ENCODE assay signal across 12 cellular contexts in genomic region chr10:22598488-22598887, GRCh38.
DNase-seq lines count a peak whose midpoint lies in the region; ATAC-seq and TF ChIP-seq lines count a peak whose summit lies in the region.
"Had no signal": no experiment of that assay in that cellular context is flagged by ENCODE, and none has a peak within 500 bp of the region (broad histone marks: within the 10 kb centered on the region; RNA-seq: fewer than 3 reads in every experiment).

No MANE protein-coding gene starts in this region.

- intact Hi-C loops in gastrocnemius medialis (cut with DNase I; ENCODE audit: low total_unique reads), result no loop called here

- in situ Hi-C loops in gastrocnemius medialis (cut with MboI; ENCODE audit: low sequenced_read_pairs in 4 of 4), result loop anchor here in 2 of 4 donors (25.0 kb wide), 2 partner anchors 389 to 611 kb away; no protein-coding TSS in a partner anchor
- in situ Hi-C loops in G401 (cut with HindIII; ENCODE audit: low sequenced_read_pairs), result loop anchor here (25.0 kb wide), 1 partner anchor 389 kb away; no protein-coding TSS in a partner anchor

- peak overlapping the region; percentile 17 for H3K4me3 Mint-ChIP-seq in activated naive CD4-positive, alpha-beta T cell treated with anti-CD3 and anti-CD28 coated beads, Interleukin-2, amount 50 U/mL, for 24 hours

- no peaks in the 10 kb centered on the region for H3K27me3 ChIP-seq in gastrocnemius medialis

- peak; percentile 73 for ATAC-seq in SK-N-SH treated with all-trans-retinoic acid at 6 μM for 48 hours
- ATAC-seq in gastrocnemius medialis, result no peak
- ATAC-seq: mucosa of descending colon had no signal

- TF ChIP-seq POLR2A in gastrocnemius medialis (IDR thresholded peaks at IDR 0.05), result no peak

- TF ChIP-seq CTCF in gastrocnemius medialis (IDR thresholded peaks at IDR 0.05 in 4 of 5, conservative IDR thresholded peaks at IDR 0.05 in 1 of 5), result no peak

- peak overlapping the region; percentile 68 for H3K27ac Mint-ChIP-seq in activated naive CD4-positive, alpha-beta T cell treated with anti-CD3 and anti-CD28 coated beads, Interleukin-2, amount 50 U/mL, for 24 hours

- H3K9me3 ChIP-seq in gastrocnemius medialis, result no peaks in the 10 kb centered on the region
- H3K9me3 ChIP-seq: mucosa of descending colon had no signal

- peaks cover 83% of the 10 kb centered on the region for H3K4me1 Mint-ChIP-seq in activated naive CD4-positive, alpha-beta T cell treated with anti-CD3 and anti-CD28 coated beads, Interleukin-2, amount 50 U/mL, for 24 hours

- H3K27ac ChIP-seq in temporal lobe (ENCODE audit: low read depth, low read length) (peak overlapping the region; percentile 19), gastrocnemius medialis (no peak overlapping the region)

- no peak for DNase-seq in activated naive CD4-positive, alpha-beta T cell treated with anti-CD3 and anti-CD28 coated beads, Interleukin-2, amount 50 U/mL, for 16 hours
- DNase-seq in hepatic stellate cell (ENCODE audit: low spot score), result peak; percentile 22
- DNase-seq in cortex of kidney (lab: John Stamatoyannopoulos, UW), result no peak
- DNase-seq in gastrocnemius medialis, result no peak
- DNase-seq in G401 (ENCODE audit: low spot score), result no peak
- DNase-seq: activated CD4-positive, alpha-beta T cell treated with anti-CD3 and anti-CD28 coated beads, Interleukin-2, amount 50 U/mL, for 1 hour; GOT3; mucosa of descending colon; NCI-H2081 had no signal

- no peaks in the 10 kb centered on the region for H3K36me3 ChIP-seq in gastrocnemius medialis

- H3K36me3 Mint-ChIP-seq in activated naive CD4-positive, alpha-beta T cell treated with anti-CD3 and anti-CD28 coated beads, Interleukin-2, amount 50 U/mL, for 24 hours, result peaks cover 10% of the 10 kb centered on the region

- H3K27me3 Mint-ChIP-seq in activated naive CD4-positive, alpha-beta T cell treated with anti-CD3 and anti-CD28 coated beads, Interleukin-2, amount 50 U/mL, for 24 hours, result no peaks in the 10 kb centered on the region

- H3K4me3 ChIP-seq in gastrocnemius medialis, result no peak overlapping the region
- H3K4me3 ChIP-seq: mucosa of descending colon had no signal

- H3K9me3 Mint-ChIP-seq in activated naive CD4-positive, alpha-beta T cell treated with anti-CD3 and anti-CD28 coated beads, Interleukin-2, amount 50 U/mL, for 24 hours, result no peaks in the 10 kb centered on the region

- no peaks in the 10 kb centered on the region for H3K4me1 ChIP-seq in gastrocnemius medialis

TF ChIP-seq in SK-N-SH treated with all-trans-retinoic acid at 6 μM for 48 hours, 23 proteins besides CTCF, POLR2A, EP300 and RAD21:
- TF ChIP-seq ZNF70 (CRISPR knock-in tag; IDR thresholded peaks at IDR 0.05) (peak; percentile 49; the same call in 1 of the 2 replicates), ISL1 (CRISPR knock-in tag; IDR thresholded peaks at IDR 0.05) (peak; percentile 79), PPARA (CRISPR knock-in tag; IDR thresholded peaks at IDR 0.05; ENCODE audit: borderline replicate concordance) (no peak)
TF ChIP-seq in SK-N-SH treated with all-trans-retinoic acid at 6 μM for 48 hours: peak in this region for 2.
